In the genomic region with DNA sequence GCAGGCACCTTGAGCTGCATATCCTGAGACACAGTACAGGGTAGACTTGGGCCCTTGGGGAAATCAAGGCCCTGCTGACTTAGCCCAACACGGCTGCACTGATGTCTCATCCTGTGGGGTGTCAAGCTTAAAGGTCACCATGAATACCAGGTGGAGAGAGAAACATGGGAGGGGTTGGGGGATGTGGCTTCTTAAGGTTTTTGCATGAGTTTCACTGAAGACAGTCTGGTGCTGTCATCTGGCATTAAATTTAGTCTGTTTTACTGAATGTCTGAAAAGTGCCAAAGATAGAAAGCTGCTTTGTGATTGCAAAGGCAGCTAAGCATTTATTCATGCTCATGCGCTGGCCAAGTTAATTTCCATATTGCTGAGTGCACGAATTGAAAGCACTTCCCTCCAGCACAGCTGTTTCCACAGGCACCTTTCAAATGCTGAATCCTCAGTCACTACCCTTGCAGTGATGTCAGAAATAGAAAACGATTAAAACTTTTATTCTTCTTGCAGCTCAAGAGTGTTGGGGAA, we compare ENCODE assay signal across 8 cellular contexts.
DNase-seq lines count a peak whose midpoint lies in the region; ATAC-seq and TF ChIP-seq lines count a peak whose summit lies in the region.

No MANE protein-coding gene starts in this region.

- no peak for TF ChIP-seq CTCF in MM.1S (IDR thresholded peaks at IDR 0.05; ENCODE audit: low read length)
- no peak for TF ChIP-seq CTCF in transverse colon (IDR thresholded peaks at IDR 0.05)

- TF ChIP-seq POLR2A in transverse colon (IDR thresholded peaks at IDR 0.05), result no peak

- peak overlapping the region; percentile 49 for H3K9ac ChIP-seq in MM.1S (ENCODE audit: low read length)

- H3K27ac ChIP-seq in MM.1S (ENCODE audit: low read length) (peak overlapping the region; percentile 88), transverse colon (peak overlapping the region in 2 of 4 donors; percentile 5 to 39)

- H2AFZ ChIP-seq in MM.1S (ENCODE audit: low read length), result no peak overlapping the region

- peaks cover 16% of the 10 kb centered on the region for H3F3A ChIP-seq in MM.1S (ENCODE audit: insufficient read depth, low read length)

- ATAC-seq in GM18517 (IDR thresholded peaks at IDR 0.05; ENCODE audit: unreplicated experiment) (peak; percentile 95), GM21737 (IDR thresholded peaks at IDR 0.05; ENCODE audit: unreplicated experiment) (peak; percentile 86), esophagus mucosa (peak; percentile 39)

- 48 to 66% methylated on average over 3 to 4 of the region's 4 CpGs for whole genome bisulfite sequencing in transverse colon (ENCODE audit: low coverage in 1 of 2), 2 donors

- H3K4me3 ChIP-seq in MM.1S (ENCODE audit: low read length) (peak overlapping the region; percentile 38; the same call in 1 of the 2 replicates), transverse colon (no peak overlapping the region)

- H3K4me1 ChIP-seq in MM.1S (ENCODE audit: low read length) (peaks cover 29% of the 10 kb centered on the region), transverse colon (peaks cover 0 to 2% (median 0%) of the 10 kb centered on the region in 4 donors)

- H4K20me1 ChIP-seq in MM.1S (ENCODE audit: insufficient read depth, low read length), result no peaks in the 10 kb centered on the region

- no peak for TF ChIP-seq EP300 in transverse colon (IDR thresholded peaks at IDR 0.05; ENCODE audit: low read depth)

- no peaks in the 10 kb centered on the region for H3K36me3 ChIP-seq in MM.1S (replicated peaks; ENCODE audit: insufficient read depth, low read length)
- H3K36me3 ChIP-seq in transverse colon, result no peaks in the 10 kb centered on the region

- H3K27me3 ChIP-seq in MM.1S (replicated peaks; ENCODE audit: insufficient read depth, low read length) (no peaks in the 10 kb centered on the region), transverse colon (no peaks in the 10 kb centered on the region)

- H3K9me3 ChIP-seq in MM.1S (replicated peaks; ENCODE audit: insufficient read depth, low read length), result no peaks in the 10 kb centered on the region
- no peaks in the 10 kb centered on the region for H3K9me3 ChIP-seq in transverse colon

- intact Hi-C loops in transverse colon (cut with DNase I; ENCODE audit: low total_unique reads), result no loop called here

- in situ Hi-C loops in transverse colon (cut with MboI; ENCODE audit: low pct_ligation_motif_present in 1 of 4, low pct_unique_long_range_greater_than_20kb in 1 of 4, low sequenced_read_pairs in 3 of 4), result no loop called here

- peaks cover 8% of the 10 kb centered on the region; the same call in 1 of the 2 replicates for H3K79me2 ChIP-seq in MM.1S (ENCODE audit: low read length)

- DNase-seq in MM.1S, result peak; percentile 94
- peak; percentile 41 for DNase-seq in transverse colon
- DNase-seq in DMS79 treated with DMSO at 0.1 percent for 48 hours (lab: John Stamatoyannopoulos, UW), result no peak
- no peak for DNase-seq in AG08396 (ENCODE audit: low spot score)
- no peak for DNase-seq in NCI-H1694 treated with DMSO at 0.1 percent for 48 hours (lab: John Stamatoyannopoulos, UW)

- H3K9me2 ChIP-seq in MM.1S (replicated peaks; ENCODE audit: insufficient read depth, low read length), result no peaks in the 10 kb centered on the region

- H3K4me2 ChIP-seq in MM.1S (ENCODE audit: low read depth, low read length), result peak overlapping the region; percentile 76

Comparison
In these comparisons a context has a peak if more than half of its experiments do, and no peak if none do; other contexts are left out.
1. ATAC-seq: peak in every context shown above with its lines; median percentile 95 in GM18517; 86 in GM21737; 39 in esophagus mucosa.
2. DNase-seq: peak in MM.1S (single experiment) and transverse colon (single experiment); none in DMS79 treated with DMSO at 0.1 percent for 48 hours (single experiment), AG08396 (single experiment) and NCI-H1694 treated with DMSO at 0.1 percent for 48 hours (single experiment).